19 cellular contexts compared by ENCODE assay signal in the genomic region with DNA sequence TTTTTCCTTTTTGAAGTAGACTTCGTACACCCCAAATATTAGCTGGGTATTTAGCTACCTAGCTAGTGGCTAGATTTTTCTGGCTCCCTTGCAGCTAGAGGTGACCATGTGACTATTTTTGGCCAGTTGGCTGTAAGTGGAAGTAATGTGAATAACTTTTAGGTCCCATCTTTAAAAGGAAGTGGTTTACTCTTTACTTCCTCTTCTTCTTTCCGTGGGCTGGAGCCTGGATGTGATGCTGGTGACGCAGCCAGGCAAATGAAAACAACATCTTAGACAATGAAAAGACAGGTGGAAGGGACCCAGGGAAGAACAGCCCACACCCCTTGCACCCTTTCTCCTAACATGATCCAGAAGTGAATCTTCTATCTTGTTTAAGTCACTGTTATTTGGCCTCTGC.
"Had no signal": no experiment of that assay in that cellular context is flagged by ENCODE, and none has a peak within 500 bp of the region (broad histone marks: within the 10 kb centered on the region; RNA-seq: fewer than 3 reads in every experiment).

No MANE protein-coding gene starts in this region.

- H3K27me3 Mint-ChIP-seq: progenitor cell of endocrine pancreas; stimulated activated naive CD8-positive, alpha-beta T cell treated with anti-CD3 and anti-CD28 coated beads, Interleukin-15, Interleukin-2, amounts not matched to agents 100 ng/mL and 50 ng/mL, for 24 hours had no signal

- ATAC-seq: activated CD8-positive, alpha-beta T cell treated with anti-CD3 and anti-CD28 coated beads for 36 hours; activated T-helper 17 cell treated with anti-CD3 and anti-CD28 coated beads, Interleukin-2, amount 50 U/mL, for 72 hours; body of pancreas; left ventricle myocardium superior had no signal

- H3K4me1 Mint-ChIP-seq: activated naive CD8-positive, alpha-beta T cell treated with anti-CD3 and anti-CD28 coated beads, Interleukin-2, amount 10 ng/mL, durations not matched to agents 7 days and 5 days; activated T-helper 17 cell treated with anti-CD3 and anti-CD28 coated beads, Interleukin-2, amount 50 U/mL, for 72 hours; neural crest cell had no signal

- H3K4me3 ChIP-seq: body of pancreas, esophagus squamous epithelium, right atrium auricular region, tibial nerve, uterus had no signal

- H3K27me3 ChIP-seq: body of pancreas, esophagus squamous epithelium, right atrium auricular region, tibial nerve, uterus had no signal

- H3K4me1 ChIP-seq: body of pancreas, right atrium auricular region, tibial nerve, uterus had no signal

- DNase-seq: activated B cell treated with CpG ODN at 0.5 μM for 24 hours; activated CD4-positive, alpha-beta T cell treated with anti-CD3 and anti-CD28 coated beads for 48 hours; activated CD8-positive, alpha-beta T cell treated with anti-CD3 and anti-CD28 coated beads for 36 hours; activated naive CD4-positive, alpha-beta T cell; activated naive CD8-positive, alpha-beta T cell treated with anti-CD3 and anti-CD28 coated beads, Interleukin-2, amount 10 ng/mL, durations not matched to agents 7 days and 5 days; activated T-cell treated with anti-CD3 and anti-CD28 coated beads, Interleukin-2, amount 50 U/mL, for 1 hour; body of pancreas; dermis blood vessel endothelial cell; effector memory CD4-positive, alpha-beta T cell; esophagus squamous epithelium; left ventricle myocardium superior; stimulated activated CD4-positive, alpha-beta T cell treated with anti-CD3 and anti-CD28 coated beads, Interleukin-2, amount 100 ng/mL, for 24 hours; uterus had no signal

- H3K27ac ChIP-seq: body of pancreas, right atrium auricular region, tibial nerve, uterus had no signal

- H3K4me3 Mint-ChIP-seq: activated B cell treated with CpG ODN at 0.5 μM for 24 hours; activated CD8-positive, alpha-beta T cell treated with anti-CD3 and anti-CD28 coated beads for 36 hours; activated naive CD8-positive, alpha-beta T cell treated with anti-CD3 and anti-CD28 coated beads, Interleukin-2, amount 10 ng/mL, durations not matched to agents 7 days and 5 days; activated T-helper 17 cell treated with anti-CD3 and anti-CD28 coated beads, Interleukin-2, amount 50 U/mL, for 72 hours; neural crest cell; stimulated activated naive CD8-positive, alpha-beta T cell treated with anti-CD3 and anti-CD28 coated beads, Interleukin-15, Interleukin-2, amounts not matched to agents 100 ng/mL and 50 ng/mL, for 24 hours had no signal

- H3K9me3 Mint-ChIP-seq: activated naive CD8-positive, alpha-beta T cell treated with anti-CD3 and anti-CD28 coated beads, Interleukin-2, amount 10 ng/mL, durations not matched to agents 7 days and 5 days had no signal

- H3K27ac Mint-ChIP-seq: activated B cell treated with CpG ODN at 0.5 μM for 24 hours; activated CD8-positive, alpha-beta T cell treated with anti-CD3 and anti-CD28 coated beads for 36 hours; activated naive CD8-positive, alpha-beta T cell treated with anti-CD3 and anti-CD28 coated beads, Interleukin-2, amount 10 ng/mL, durations not matched to agents 7 days and 5 days; activated T-helper 17 cell treated with anti-CD3 and anti-CD28 coated beads, Interleukin-2, amount 50 U/mL, for 72 hours; progenitor cell of endocrine pancreas; stimulated activated naive CD8-positive, alpha-beta T cell treated with anti-CD3 and anti-CD28 coated beads, Interleukin-15, Interleukin-2, amounts not matched to agents 100 ng/mL and 50 ng/mL, for 24 hours had no signal
